In genomic region chr13:91399189-91400093, GRCh38 we compare ENCODE assay signal across 8 cellular contexts. TPM values are rescaled to one million over a fixed set of nuclear protein-coding genes. Genes with fewer than 3 reads are reported as not detected.
A peak's percentile ranks its signal among the peaks of the same experiment; 100 is the strongest.
DNase-seq lines count a peak whose midpoint lies in the region; ATAC-seq, FAIRE-seq and TF ChIP-seq lines count a peak whose summit lies in the region.

No MANE protein-coding gene starts in this region.

- H3K4me1 ChIP-seq in GM12878 (ENCODE audit: control insufficient read depth, insufficient read depth, low read length) = no peaks in the 10 kb centered on the region

- H3K27me3 Mint-ChIP-seq in mesothelial cell of epicardium (ENCODE audit: low read depth) = peaks cover 94% of the 10 kb centered on the region

- H3K4me3 ChIP-seq in GM12878 = peak overlapping the region; percentile 67; the same call in 1 of the 2 replicates

- POLR2A ChIA-PET in GM12878 (lab: Charles Lee) = no interaction called here

- peak overlapping the region; percentile 95 for H3K4me2 ChIP-seq in GM12878 (ENCODE audit: control insufficient read depth, insufficient read depth)

- peak overlapping the region; percentile 75 for H3K4me3 Mint-ChIP-seq in mesothelial cell of epicardium

- RAD21 ChIA-PET in GM12878 (lab: Charles Lee; ENCODE audit: unreplicated experiment) = interaction anchor here (1.3 kb wide), 1 partner anchor 18 kb away, joined by 3 read pairs; no protein-coding TSS in a partner anchor

- TF ChIP-seq CTCF in GM12878 (IDR thresholded peaks at IDR 0.05 in 2 of 3, conservative IDR thresholded peaks at IDR 0.05 in 1 of 3; ENCODE audit: control insufficient read depth in 2 of 3, extremely low read depth in 1 of 3, insufficient read depth in 1 of 3, low read depth in 3 of 3, low read length in 3 of 3) = no peak
- no peak for TF ChIP-seq CTCF in mesothelial cell of epicardium (IDR thresholded peaks at IDR 0.05; ENCODE audit: unreplicated experiment)

- H2AFZ ChIP-seq in GM12878 (ENCODE audit: control insufficient read depth, low read depth, low read length) = peak overlapping the region; percentile 52

- H3K27ac ChIP-seq in GM12878 (ENCODE audit: control insufficient read depth, insufficient read depth) = peak overlapping the region; percentile 14; the same call in 1 of the 2 replicates

- peak; percentile 20 for ATAC-seq in GM18505 (IDR thresholded peaks at IDR 0.05; ENCODE audit: unreplicated experiment)
- ATAC-seq in HG02970 (IDR thresholded peaks at IDR 0.05; ENCODE audit: low FRiP score, unreplicated experiment) = peak; percentile 2
- peak; percentile 32 for ATAC-seq in GM12878

- peak overlapping the region; percentile 58 for H3K9ac ChIP-seq in GM12878 (ENCODE audit: control insufficient read depth, insufficient read depth, low read length)

- no peak for TF ChIP-seq RAD21 in GM12878 (IDR thresholded peaks at IDR 0.05; ENCODE audit: insufficient read depth, low read depth, low read length)

- H3K36me3 Mint-ChIP-seq in mesothelial cell of epicardium = no peaks in the 10 kb centered on the region

- FAIRE-seq in GM12878 (lab: Jason Lieb, UNC) = no peak
- no peak for FAIRE-seq in RCC 7860 (lab: Jason Lieb, UNC)

- no peaks in the 10 kb centered on the region for H4K20me1 ChIP-seq in GM12878 (ENCODE audit: control insufficient read depth, insufficient read depth)

- no peak for TF ChIP-seq EP300 in GM12878 (IDR thresholded peaks at IDR 0.05; ENCODE audit: borderline replicate concordance in 1 of 2, control insufficient read depth in 1 of 2, low read depth in 2 of 2, low read length in 2 of 2)

- H3K27me3 ChIP-seq in GM12878 (replicated peaks in 1 of 2; ENCODE audit: control insufficient read depth in 2 of 2, insufficient read depth in 2 of 2, low read length in 1 of 2) = peaks cover 0 to 5% of the 10 kb centered on the region in 2 experiments; a peak in 2 of 4 replicates

- TF ChIP-seq POLR2A in GM18505 (IDR thresholded peaks at IDR 0.05; ENCODE audit: borderline replicate concordance, extremely low read depth, insufficient read depth, insufficient read length) = no peak
- TF ChIP-seq POLR2A in GM12878 (IDR thresholded peaks at IDR 0.05; ENCODE audit: low read depth, low read length) = no peak

- in situ Hi-C loops in GM12878 (cut with MboI) = no loop called here

- no peaks in the 10 kb centered on the region for H3K36me3 ChIP-seq in GM12878 (ENCODE audit: control insufficient read depth in 2 of 2, insufficient read depth in 2 of 2, low read length in 1 of 2)

- H3K4me1 Mint-ChIP-seq in mesothelial cell of epicardium = peaks cover 5% of the 10 kb centered on the region

- 11% methylated on average over 45 of the region's 45 CpGs for WGBS in GM12878 (ENCODE audit: insufficient coverage, insufficient replicate concordance, low lambda C conversion rate, missing lambda C conversion rate)

- no peak for DNase-seq in GM12878 (ENCODE audit: low read depth, low spot score)
- DNase-seq in mesothelial cell of epicardium (ENCODE audit: low spot score in 2 of 2, unreplicated experiment in 2 of 2) = no peak
- no peak for DNase-seq in GM19240 (ENCODE audit: insufficient read length, low spot score)
- no peak for DNase-seq in NCI-H774 (lab: John Stamatoyannopoulos, UW)
- DNase-seq in NCI-H1694 (lab: John Stamatoyannopoulos, UW) = no peak
- DNase-seq in RCC 7860 (ENCODE audit: low spot score) = no peak

- CTCF ChIA-PET in GM12878 (lab: Yijun Ruan, JAX) = interaction anchor here (0.8 to 1.5 kb wide), 4 partner anchors 18 to 323 kb away, joined by 3 to 4 read pairs (median 3); no protein-coding TSS in a partner anchor

- SMC1A ChIA-PET in GM12878 (lab: Charles Lee; ENCODE audit: uncharacterized antibody, unreplicated experiment) = interaction anchor here (1.2 to 1.5 kb wide), 2 partner anchors 18 to 86 kb away, joined by 3 to 4 read pairs; no protein-coding TSS in a partner anchor

- no peaks in the 10 kb centered on the region; the same call in 1 of the 2 replicates for H3K79me2 ChIP-seq in GM12878 (ENCODE audit: control insufficient read depth, insufficient read depth, low read length)

- no peak overlapping the region for H3K27ac Mint-ChIP-seq in mesothelial cell of epicardium

- H3K9me3 Mint-ChIP-seq in mesothelial cell of epicardium = no peaks in the 10 kb centered on the region

- no peaks in the 10 kb centered on the region for H3K9me3 ChIP-seq in GM12878 (replicated peaks; ENCODE audit: control insufficient read depth, insufficient read depth, low read length)

- intact Hi-C loops in GM12878 (cut with micrococcal nuclease; ENCODE audit: unreplicated experiment) = no loop called here

- no TSS peak for BruUV-seq in GM12878 (replicated peaks; lab: Mats Ljungman, UMichigan)

TF ChIP-seq in GM12878, 131 proteins besides CTCF, POLR2A, EP300 and RAD21:
- TF ChIP-seq ZBTB33 (IDR thresholded peaks at IDR 0.05) (no peak), HCFC1 (IDR thresholded peaks at IDR 0.05; ENCODE audit: low read length) (no peak), EED (IDR thresholded peaks at IDR 0.05; ENCODE audit: low read depth) (no peak)
TF ChIP-seq in GM12878: peak in this region for 0.

RNA-seq across cellular contexts. Expression of gene GPC5, which starts 1.0 kb away (rescaled TPM):
- total RNA-seq in GM12878 (2013; cell fraction: nucleolus; rRNA removed) = 54.8 and 55.7 TPM in 2 replicates
- 0.45 and 1.0 TPM in 2 replicates for total RNA-seq in GM12878 (2014; rRNA removed)
- total RNA-seq in GM12878 (2014; rRNA removed; fragmentation: Illumina TruSeq; extraction: Trizol) = 0.13 and 0.60 TPM in 2 replicates
- 0.32 and 0.44 TPM in 2 replicates for total RNA-seq in GM12878 (2021)
- 0.80 TPM for polyA plus RNA-seq in GM12878 (2011; ENCODE audit: low read depth)
- polyA plus RNA-seq in GM12878 (2011; rRNA removed) = 0.49 and 0.87 TPM in 2 replicates
- 0.78 and 0.87 TPM in 2 replicates for polyA plus RNA-seq in GM12878 (2011; cell fraction: cytosol; rRNA removed)
- 1.1 and 2.2 TPM in 2 replicates for polyA plus RNA-seq in GM12878 (2011; cell fraction: nucleus; rRNA removed)
- 0.95 and 1.6 TPM in 2 replicates for polyA plus RNA-seq in GM12878 (2012)
- 0.43 and 0.47 TPM in 2 replicates for polyA plus RNA-seq in GM12878 (2014; fragmentation: Illumina TruSeq; extraction: Trizol)
- polyA plus RNA-seq in GM12878 (2014; fragmentation: Nextera tagmentation; extraction: Ambion mirVana) = under 1 TPM in 1 of 2 experiments, not detected in 1; 0.05 TPM
- polyA plus RNA-seq in GM12878 (2014; rRNA removed) = 0.19 and 0.41 TPM in 2 replicates
- under 1 TPM; 0.39 to 0.47 TPM for polyA plus RNA-seq in GM12878 (2016; fragmentation: Nextera tagmentation; extraction: Ambion mirVana)
- 5.3 and 7.9 TPM in 2 replicates for polyA minus RNA-seq in GM12878 (2011; rRNA and poly(A)+ RNA removed)
- not detected in 2 replicates for polyA minus RNA-seq in GM12878 (2011; cell fraction: cytosol; rRNA and poly(A)+ RNA removed)
- polyA minus RNA-seq in GM12878 (2011; cell fraction: nucleus; rRNA and poly(A)+ RNA removed) = 6.9 and 9.1 TPM in 2 replicates
- 2.4 to 2.7 TPM (median 2.5 TPM) in 3 replicates for total RNA-seq in mesothelial cell of epicardium

RNA-seq across cellular contexts. Expression of gene MIR17HG, which starts 52.0 kb away (rescaled TPM):
- total RNA-seq in GM12878 (2013; cell fraction: nucleolus; rRNA removed) = 157 and 159 TPM in 2 replicates
- total RNA-seq in GM12878 (2014; rRNA removed) (34.8 and 44.1 TPM in 2 replicates), GM12878 (2014; rRNA removed; fragmentation: Illumina TruSeq; extraction: Trizol) (37.7 and 39.9 TPM in 2 replicates), GM12878 (2021) (21.2 and 23.5 TPM in 2 replicates), mesothelial cell of epicardium (15.1 to 16.5 TPM (median 16.3 TPM) in 3 replicates)
- 6.4 TPM for polyA plus RNA-seq in GM12878 (2011; ENCODE audit: low read depth)
- polyA plus RNA-seq in GM12878 (2011; rRNA removed) (16.6 and 29.5 TPM in 2 replicates), GM12878 (2014; fragmentation: Illumina TruSeq; extraction: Trizol) (11.9 and 16.6 TPM in 2 replicates), GM12878 (2014; fragmentation: Nextera tagmentation; extraction: Ambion mirVana) (10 to 100 TPM; 11.6 to 13.6 TPM), GM12878 (2014; rRNA removed) (16.4 and 19.4 TPM in 2 replicates), GM12878 (2016; fragmentation: Nextera tagmentation; extraction: Ambion mirVana) (1 to 10 TPM; 4.4 to 5.1 TPM)
- polyA plus RNA-seq in GM12878 (2011; cell fraction: cytosol; rRNA removed) = 3.0 and 3.6 TPM in 2 replicates
- polyA plus RNA-seq in GM12878 (2011; cell fraction: nucleus; rRNA removed) = 20.1 and 26.2 TPM in 2 replicates
- polyA plus RNA-seq in GM12878 (2012) = 8.0 and 13.4 TPM in 2 replicates
- 27.6 and 40.8 TPM in 2 replicates for polyA minus RNA-seq in GM12878 (2011; rRNA and poly(A)+ RNA removed)
- 3.7 and 3.9 TPM in 2 replicates for polyA minus RNA-seq in GM12878 (2011; cell fraction: cytosol; rRNA and poly(A)+ RNA removed)
- 124 and 145 TPM in 2 replicates for polyA minus RNA-seq in GM12878 (2011; cell fraction: nucleus; rRNA and poly(A)+ RNA removed)
